Comparison of ENCODE assay signal across 8 cellular contexts in the genomic region with DNA sequence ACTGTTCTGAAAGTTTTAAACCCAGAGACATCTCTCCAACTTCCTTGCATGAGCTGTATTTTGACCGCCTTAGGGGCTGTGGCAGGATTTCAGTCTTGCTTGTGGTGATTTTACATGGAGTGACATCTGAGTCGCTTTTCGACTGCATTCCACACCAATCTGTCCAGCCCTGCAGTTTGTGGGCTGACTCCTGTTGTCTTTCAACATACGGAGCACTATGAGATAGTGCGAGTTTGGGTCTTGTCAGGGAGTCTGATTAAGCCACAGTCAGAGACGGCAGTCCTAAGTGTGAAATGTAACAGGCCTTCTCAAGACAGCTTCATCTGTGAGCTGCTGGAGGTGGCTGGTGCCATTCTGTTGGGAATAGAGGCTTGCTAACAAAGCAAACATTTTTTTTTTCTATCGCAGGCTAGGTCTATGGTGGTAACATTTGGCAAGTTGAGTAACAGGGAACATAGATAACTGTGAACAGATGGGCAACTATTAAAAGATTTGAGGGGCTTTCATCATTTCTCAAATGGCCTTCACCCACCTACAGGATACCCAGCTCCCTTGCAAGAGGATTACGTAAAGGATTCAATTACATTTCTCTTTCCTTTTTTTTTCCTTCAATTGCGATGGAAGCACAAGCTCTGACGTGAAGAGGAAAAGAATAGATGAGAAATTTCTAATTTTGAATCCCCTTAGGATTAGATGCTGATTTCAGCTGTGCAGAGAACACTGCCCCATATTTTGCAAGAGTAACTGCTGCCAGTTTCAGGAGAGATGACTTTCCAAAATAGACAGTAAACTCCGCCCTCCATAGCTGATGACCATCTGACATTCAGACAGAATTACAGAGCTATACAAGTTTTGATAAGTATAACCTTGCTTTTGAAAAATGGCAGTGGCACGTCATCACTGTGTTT. TPM values are rescaled to one million over a fixed set of nuclear protein-coding genes. Genes with fewer than 3 reads are reported as not detected.
DNase-seq lines count a peak whose midpoint lies in the region; ATAC-seq and TF ChIP-seq lines count a peak whose summit lies in the region.

No MANE protein-coding gene starts in this region.

- DNase-seq in HCT116 (ENCODE audit: low read depth, low spot score), result no peak
- DNase-seq in left cardiac atrium, result no peak
- DNase-seq in stomach, result no peak
- no peak for DNase-seq in germinal center (ENCODE audit: low spot score)

- WGBS in stomach, 5 donors, result 57 to 74% (median 71%) methylated on average over 12 of the region's 12 CpGs

- H3K27me3 ChIP-seq in HCT116 (ENCODE audit: insufficient read depth, low read length) (no peaks in the 10 kb centered on the region), stomach (no peaks in the 10 kb centered on the region)

- H3K4me1 ChIP-seq in HCT116 (ENCODE audit: control insufficient read depth in 1 of 2, insufficient read depth in 2 of 2, low read length in 2 of 2) (peaks cover 4 to 25% of the 10 kb centered on the region in 2 experiments; a peak in 3 of 4 replicates), stomach (peaks cover 0 to 17% (median 4%) of the 10 kb centered on the region in 4 donors)

- H3K9ac ChIP-seq in HCT116 (ENCODE audit: low read length), result no peak overlapping the region

- H3K36me3 ChIP-seq in HCT116 (ENCODE audit: control insufficient read depth in 1 of 2, insufficient read depth in 2 of 2, low read length in 2 of 2) (0 out of 4 replicates have a peak, but pooled peaks cover 0 to 4% of the 10 kb centered on the region in 2 experiments), stomach (no peaks in the 10 kb centered on the region)

- ATAC-seq in HCT116 (no peak), left cardiac atrium (peak; percentile 74 to 81), HG02870 (IDR thresholded peaks at IDR 0.05; ENCODE audit: unreplicated experiment) (no peak), HG03139 (IDR thresholded peaks at IDR 0.05; ENCODE audit: unreplicated experiment) (no peak), HG03442 (IDR thresholded peaks at IDR 0.05; ENCODE audit: unreplicated experiment) (no peak)

- H3K9me3 ChIP-seq in HCT116 (ENCODE audit: control insufficient read depth in 1 of 2, insufficient read depth in 1 of 2, low read depth in 1 of 2, low read length in 2 of 2) (no peaks in the 10 kb centered on the region), stomach (no peaks in the 10 kb centered on the region)

- TF ChIP-seq RAD21 in HCT116 (IDR thresholded peaks at IDR 0.05; ENCODE audit: low read depth), result no peak

- TF ChIP-seq CTCF in HCT116 (IDR thresholded peaks at IDR 0.05 in 2 of 3, conservative IDR thresholded peaks at IDR 0.05 in 1 of 3; ENCODE audit: borderline replicate concordance in 1 of 3, insufficient read depth in 1 of 3, low read depth in 2 of 3, low read length in 2 of 3) (no peak), WI38 (IDR thresholded peaks at IDR 0.05; ENCODE audit: low read depth, low read length) (no peak), stomach (IDR thresholded peaks at IDR 0.05) (no peak)

- H3K4me3 ChIP-seq in HCT116 (replicated peaks in 1 of 2; ENCODE audit: low read depth in 1 of 2, low read length in 2 of 2), result no peak overlapping the region
- peak overlapping the region; percentile 44 for H3K4me3 ChIP-seq in WI38 (ENCODE audit: low read depth, low read length)
- H3K4me3 ChIP-seq in stomach, result no peak overlapping the region

- CTCF ChIA-PET in HCT116 (lab: Charles Lee), result no interaction called here

- no peak overlapping the region for H2AFZ ChIP-seq in HCT116 (ENCODE audit: low read depth, low read length, poor library complexity, severe bottlenecking)

- H3K79me2 ChIP-seq in HCT116 (ENCODE audit: insufficient read depth, low read length), result no peaks in the 10 kb centered on the region; the same call in 1 of the 2 replicates

- H3K9me2 ChIP-seq in HCT116 (ENCODE audit: insufficient read depth), result no peaks in the 10 kb centered on the region

- no peaks in the 10 kb centered on the region for H4K20me1 ChIP-seq in HCT116 (ENCODE audit: insufficient read depth)

- peak overlapping the region; percentile 43 for H3K4me2 ChIP-seq in HCT116 (ENCODE audit: low read length)

- POLR2A ChIA-PET in HCT116 (lab: Charles Lee), result no interaction called here

- no peak for TF ChIP-seq EP300 in stomach (IDR thresholded peaks at IDR 0.05)

- no TSS peak for BruUV-seq in HCT116 (replicated peaks; lab: Mats Ljungman, UMichigan)

- intact Hi-C loops in HCT116 (cut with micrococcal nuclease) (no loop called here), left cardiac atrium (cut with DNase I) (no loop called here), stomach (cut with DNase I; ENCODE audit: low total_unique reads) (no loop called here)

- H3K27ac ChIP-seq in HCT116 (ENCODE audit: low read depth, low read length) (no peak overlapping the region), stomach (peak overlapping the region in 4 of 5 donors; percentile 14 to 63 (median 31))

- RAD21 ChIA-PET in HCT116 (lab: Charles Lee; ENCODE audit: low non-redundant PET in 1 of 2, low total read pairs in 2 of 2, uncharacterized antibody in 2 of 2, unreplicated experiment in 2 of 2), result no interaction called here

- no peak for TF ChIP-seq POLR2A in HCT116 (IDR thresholded peaks at IDR 0.05; ENCODE audit: borderline replicate concordance, extremely low read depth, insufficient read depth, insufficient read length)
- no peak for TF ChIP-seq POLR2A in stomach (IDR thresholded peaks at IDR 0.05)

TF ChIP-seq in HCT116, 20 proteins besides CTCF, POLR2A, EP300 and RAD21:
- no peak for TF ChIP-seq CEBPB (IDR thresholded peaks at IDR 0.05; ENCODE audit: low read depth)
- no peak for TF ChIP-seq YY1 (IDR thresholded peaks at IDR 0.05; ENCODE audit: extremely low read depth, insufficient replicate concordance, low read depth, low read length)
- TF ChIP-seq TCF7L2 (IDR thresholded peaks at IDR 0.05; ENCODE audit: borderline replicate concordance, extremely low read depth, insufficient read depth, insufficient read length), result no peak
- TF ChIP-seq POLR2AphosphoS5 (IDR thresholded peaks at IDR 0.05; ENCODE audit: low read depth, low read length), result no peak
- TF ChIP-seq EGR1 (IDR thresholded peaks at IDR 0.05; ENCODE audit: low read depth), result no peak
- TF ChIP-seq, protein P1, sequence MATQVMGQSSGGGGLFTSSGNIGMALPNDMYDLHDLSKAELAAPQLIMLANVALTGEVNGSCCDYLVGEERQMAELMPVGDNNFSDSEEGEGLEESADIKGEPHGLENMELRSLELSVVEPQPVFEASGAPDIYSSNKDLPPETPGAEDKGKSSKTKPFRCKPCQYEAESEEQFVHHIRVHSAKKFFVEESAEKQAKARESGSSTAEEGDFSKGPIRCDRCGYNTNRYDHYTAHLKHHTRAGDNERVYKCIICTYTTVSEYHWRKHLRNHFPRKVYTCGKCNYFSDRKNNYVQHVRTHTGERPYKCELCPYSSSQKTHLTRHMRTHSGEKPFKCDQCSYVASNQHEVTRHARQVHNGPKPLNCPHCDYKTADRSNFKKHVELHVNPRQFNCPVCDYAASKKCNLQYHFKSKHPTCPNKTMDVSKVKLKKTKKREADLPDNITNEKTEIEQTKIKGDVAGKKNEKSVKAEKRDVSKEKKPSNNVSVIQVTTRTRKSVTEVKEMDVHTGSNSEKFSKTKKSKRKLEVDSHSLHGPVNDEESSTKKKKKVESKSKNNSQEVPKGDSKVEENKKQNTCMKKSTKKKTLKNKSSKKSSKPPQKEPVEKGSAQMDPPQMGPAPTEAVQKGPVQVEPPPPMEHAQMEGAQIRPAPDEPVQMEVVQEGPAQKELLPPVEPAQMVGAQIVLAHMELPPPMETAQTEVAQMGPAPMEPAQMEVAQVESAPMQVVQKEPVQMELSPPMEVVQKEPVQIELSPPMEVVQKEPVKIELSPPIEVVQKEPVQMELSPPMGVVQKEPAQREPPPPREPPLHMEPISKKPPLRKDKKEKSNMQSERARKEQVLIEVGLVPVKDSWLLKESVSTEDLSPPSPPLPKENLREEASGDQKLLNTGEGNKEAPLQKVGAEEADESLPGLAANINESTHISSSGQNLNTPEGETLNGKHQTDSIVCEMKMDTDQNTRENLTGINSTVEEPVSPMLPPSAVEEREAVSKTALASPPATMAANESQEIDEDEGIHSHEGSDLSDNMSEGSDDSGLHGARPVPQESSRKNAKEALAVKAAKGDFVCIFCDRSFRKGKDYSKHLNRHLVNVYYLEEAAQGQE (IDR thresholded peaks at IDR 0.05; ENCODE audit: low read depth), result no peak
- TF ChIP-seq, protein P2, sequence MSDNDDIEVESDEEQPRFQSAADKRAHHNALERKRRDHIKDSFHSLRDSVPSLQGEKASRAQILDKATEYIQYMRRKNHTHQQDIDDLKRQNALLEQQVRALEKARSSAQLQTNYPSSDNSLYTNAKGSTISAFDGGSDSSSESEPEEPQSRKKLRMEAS (IDR thresholded peaks at IDR 0.05), result no peak
- TF ChIP-seq EZH2phosphoT487 (IDR thresholded peaks at IDR 0.05; ENCODE audit: borderline replicate concordance), result no peak
- no peak for TF ChIP-seq ZFX (IDR thresholded peaks at IDR 0.05)

RNA-seq across cellular contexts. Expression of gene CAP2, which starts 25.1 kb away (rescaled TPM):
- total RNA-seq in HCT116 (2021; ENCODE audit: unreplicated experiment) (3.8 TPM), left cardiac atrium (10 to 100 TPM; 69.6 to 79.5 TPM), stomach (10 to 100 TPM in 2 of 5 donors, 1 to 10 TPM in 3; 2.3 to 78.8 (median 7.0) TPM)
- 1.5 and 1.9 TPM in 2 replicates for polyA plus RNA-seq in HCT116 (2012)
- polyA plus RNA-seq in stomach, result 1 to 10 TPM in 2 of 3 donors, under 1 TPM in 1; 0.61 to 5.2 (median 2.0) TPM

Comparison
In these comparisons a context has a peak if more than half of its experiments do, and no peak if none do; other contexts are left out.
1. ATAC-seq: peak in left cardiac atrium (2 of 2); none in HCT116 (single experiment), HG02870 (single experiment), HG03139 (single experiment) and HG03442 (single experiment).